ENCODE assay signal across 18 cellular contexts in genomic region chr5:6905423-6905822, GRCh38.
DNase-seq lines count a peak whose midpoint lies in the region; ATAC-seq and TF ChIP-seq lines count a peak whose summit lies in the region.
"Had no signal": no experiment of that assay in that cellular context is flagged by ENCODE, and none has a peak within 500 bp of the region (broad histone marks: within the 10 kb centered on the region; RNA-seq: fewer than 3 reads in every experiment).

No MANE protein-coding gene starts in this region.

- H3K4me1 ChIP-seq in heart right ventricle (no peaks in the 10 kb centered on the region), psoas muscle (no peaks in the 10 kb centered on the region), prostate gland (replicated peaks) (no peaks in the 10 kb centered on the region)

- no peaks in the 10 kb centered on the region for H3K36me3 ChIP-seq in heart right ventricle
- no peaks in the 10 kb centered on the region for H3K36me3 ChIP-seq in psoas muscle (ENCODE audit: insufficient read depth in 1 of 2, low read depth in 1 of 2)
- H3K36me3 ChIP-seq in prostate gland = no peaks in the 10 kb centered on the region

- CTCF ChIA-PET in activated CD4-positive, alpha-beta T cell treated with anti-CD3 and anti-CD28 coated beads, Interleukin-2, amount 10 ng/mL, durations not matched to agents 7 days and 5 days (lab: Charles Lee) = no interaction called here
- CTCF ChIA-PET in activated CD8-positive, alpha-beta memory T cell treated with anti-CD3 and anti-CD28 coated beads, Interleukin-2, amount 10 ng/mL, durations not matched to agents 7 days and 5 days (lab: Charles Lee) = no interaction called here

- no peak overlapping the region for H3K27ac Mint-ChIP-seq in activated CD4-positive, alpha-beta T cell treated with anti-CD3 and anti-CD28 coated beads, Interleukin-2, amount 10 ng/mL, durations not matched to agents 7 days and 5 days
- no peak overlapping the region for H3K27ac Mint-ChIP-seq in activated CD8-positive, alpha-beta memory T cell treated with anti-CD3 and anti-CD28 coated beads, Interleukin-2, amount 10 ng/mL, durations not matched to agents 7 days and 5 days
- H3K27ac Mint-ChIP-seq: CD4-positive, CD25-positive, alpha-beta regulatory T cell had no signal

- H3K4me1 Mint-ChIP-seq in activated CD4-positive, alpha-beta T cell treated with anti-CD3 and anti-CD28 coated beads, Interleukin-2, amount 10 ng/mL, durations not matched to agents 7 days and 5 days = no peaks in the 10 kb centered on the region
- H3K4me1 Mint-ChIP-seq in activated CD8-positive, alpha-beta memory T cell treated with anti-CD3 and anti-CD28 coated beads, Interleukin-2, amount 10 ng/mL, durations not matched to agents 7 days and 5 days = no peaks in the 10 kb centered on the region

- peak; percentile 50 to 83 (median 66) for ATAC-seq in heart right ventricle
- ATAC-seq in psoas muscle = peak; percentile 19 to 69 (median 64)
- no peak for ATAC-seq in activated CD8-positive, alpha-beta memory T cell treated with anti-CD3 and anti-CD28 coated beads, Interleukin-2, amount 10 ng/mL, durations not matched to agents 7 days and 5 days
- ATAC-seq: K562, Panc1 had no signal

- no peaks in the 10 kb centered on the region for H3K9me3 Mint-ChIP-seq in activated CD4-positive, alpha-beta T cell treated with anti-CD3 and anti-CD28 coated beads, Interleukin-2, amount 10 ng/mL, durations not matched to agents 7 days and 5 days
- H3K9me3 Mint-ChIP-seq in activated CD8-positive, alpha-beta memory T cell treated with anti-CD3 and anti-CD28 coated beads, Interleukin-2, amount 10 ng/mL, durations not matched to agents 7 days and 5 days (ENCODE audit: low read depth) = no peaks in the 10 kb centered on the region

- no peaks in the 10 kb centered on the region for H3K27me3 Mint-ChIP-seq in activated CD4-positive, alpha-beta T cell treated with anti-CD3 and anti-CD28 coated beads, Interleukin-2, amount 10 ng/mL, durations not matched to agents 7 days and 5 days
- H3K27me3 Mint-ChIP-seq in activated CD8-positive, alpha-beta memory T cell treated with anti-CD3 and anti-CD28 coated beads, Interleukin-2, amount 10 ng/mL, durations not matched to agents 7 days and 5 days = no peaks in the 10 kb centered on the region
- H3K27me3 Mint-ChIP-seq: CD4-positive, CD25-positive, alpha-beta regulatory T cell had no signal

- H3K27me3 ChIP-seq in heart right ventricle (peaks cover 0 to 7% (median 4%) of the 10 kb centered on the region in 7 donors), psoas muscle (ENCODE audit: insufficient read depth in 3 of 3, low read length in 2 of 3) (peaks cover 0 to 2% (median 0%) of the 10 kb centered on the region in 3 donors), prostate gland (replicated peaks; ENCODE audit: insufficient read depth) (peaks cover 4% of the 10 kb centered on the region)

- intact Hi-C loops in heart right ventricle (cut with DNase I) (no loop called here), psoas muscle (cut with DNase I) (no loop called here), prostate gland (cut with DNase I) (no loop called here)

- POLR2A ChIA-PET in activated CD4-positive, alpha-beta T cell treated with anti-CD3 and anti-CD28 coated beads, Interleukin-2, amount 10 ng/mL, durations not matched to agents 7 days and 5 days (lab: Charles Lee) = no interaction called here

- 73 to 78% methylated on average over 8 of the region's 8 CpGs for WGBS in heart right ventricle, 2 donors
- WGBS in psoas muscle, 3 donors = 28 to 70% (median 33%) methylated on average over 8 of the region's 8 CpGs
- WGBS in prostate gland = 42% methylated on average over 8 of the region's 8 CpGs

- TF ChIP-seq POLR2A in prostate gland (IDR thresholded peaks at IDR 0.05) = no peak

- no peak for TF ChIP-seq CTCF in AG10803 (conservative IDR thresholded peaks at IDR 0.05; ENCODE audit: low read length)
- no peak for TF ChIP-seq CTCF in heart right ventricle (IDR thresholded peaks at IDR 0.05)
- TF ChIP-seq CTCF in psoas muscle (IDR thresholded peaks at IDR 0.05) = no peak
- TF ChIP-seq CTCF in prostate gland (IDR thresholded peaks at IDR 0.05) = no peak

- DNase-seq in AG10803 (ENCODE audit: low read depth) (peak; percentile 7), RPMI7951 (ENCODE audit: low read depth) (peak; percentile 37), heart right ventricle (peak; percentile 23 to 31), psoas muscle (peak; percentile 55 to 66), prostate gland (ENCODE audit: low spot score) (no peak), T1000 (lab: John Stamatoyannopoulos, UW) (no peak)
- no peak for DNase-seq in activated CD4-positive, alpha-beta T cell treated with anti-CD3 and anti-CD28 coated beads, Interleukin-2, amount 10 ng/mL, durations not matched to agents 7 days and 5 days
- DNase-seq in activated CD8-positive, alpha-beta memory T cell treated with anti-CD3 and anti-CD28 coated beads, Interleukin-2, amount 10 ng/mL, durations not matched to agents 7 days and 5 days = no peak
- DNase-seq: AML-193; CD4-positive, CD25-positive, alpha-beta regulatory T cell; DND-41; GF-D8; NCI-H1105; NCI-H1694 treated with DMSO at 0.1 percent for 48 hours; NCI-H69; SIG-M5 had no signal

- H3K27ac ChIP-seq in heart right ventricle (peak overlapping the region in 1 of 10 donors; percentile 9), psoas muscle (no peak overlapping the region), prostate gland (no peak overlapping the region)

- H3K4me3 Mint-ChIP-seq in activated CD4-positive, alpha-beta T cell treated with anti-CD3 and anti-CD28 coated beads, Interleukin-2, amount 10 ng/mL, durations not matched to agents 7 days and 5 days = no peak overlapping the region
- no peak overlapping the region for H3K4me3 Mint-ChIP-seq in activated CD8-positive, alpha-beta memory T cell treated with anti-CD3 and anti-CD28 coated beads, Interleukin-2, amount 10 ng/mL, durations not matched to agents 7 days and 5 days
- H3K4me3 Mint-ChIP-seq: CD4-positive, CD25-positive, alpha-beta regulatory T cell had no signal

- H3K4me3 ChIP-seq in AG10803 (ENCODE audit: low read length) = no peak overlapping the region
- no peak overlapping the region for H3K4me3 ChIP-seq in heart right ventricle
- H3K4me3 ChIP-seq in psoas muscle = no peak overlapping the region
- no peak overlapping the region for H3K4me3 ChIP-seq in prostate gland
- H3K4me3 ChIP-seq: K562 had no signal

- H3K9me3 ChIP-seq in heart right ventricle (no peaks in the 10 kb centered on the region), psoas muscle (no peaks in the 10 kb centered on the region), prostate gland (no peaks in the 10 kb centered on the region)

- no peaks in the 10 kb centered on the region for H3K36me3 Mint-ChIP-seq in activated CD4-positive, alpha-beta T cell treated with anti-CD3 and anti-CD28 coated beads, Interleukin-2, amount 10 ng/mL, durations not matched to agents 7 days and 5 days (ENCODE audit: low read depth)
- no peaks in the 10 kb centered on the region for H3K36me3 Mint-ChIP-seq in activated CD8-positive, alpha-beta memory T cell treated with anti-CD3 and anti-CD28 coated beads, Interleukin-2, amount 10 ng/mL, durations not matched to agents 7 days and 5 days
- H3K36me3 Mint-ChIP-seq: CD4-positive, CD25-positive, alpha-beta regulatory T cell had no signal

Comparison
In these comparisons a context has a peak if more than half of its experiments do, and no peak if none do; other contexts are left out.
1. DNase-seq: peak in AG10803 (single experiment), RPMI7951 (single experiment), heart right ventricle (2 of 2) and psoas muscle (2 of 2); none in activated CD4-positive, alpha-beta T cell treated with anti-CD3 and anti-CD28 coated beads, Interleukin-2, amount 10 ng/mL, durations not matched to agents 7 days and 5 days (single experiment), prostate gland (single experiment), activated CD8-positive, alpha-beta memory T cell treated with anti-CD3 and anti-CD28 coated beads, Interleukin-2, amount 10 ng/mL, durations not matched to agents 7 days and 5 days (single experiment) and T1000 (single experiment).